ENCODE assay signal across 9 cellular contexts in genomic region chr1:161021959-161022332, GRCh38. TPM values are rescaled to one million over a fixed set of nuclear protein-coding genes. Genes with fewer than 3 reads are reported as not detected.
A peak's percentile ranks its signal among the peaks of the same experiment; 100 is the strongest.
DNase-seq lines count a peak whose midpoint lies in the region; ATAC-seq and TF ChIP-seq lines count a peak whose summit lies in the region.
"Had no signal": no experiment of that assay in that cellular context is flagged by ENCODE, and none has a peak within 500 bp of the region (broad histone marks: within the 10 kb centered on the region; RNA-seq: fewer than 3 reads in every experiment).

No MANE protein-coding gene starts in this region.

- no peak for DNase-seq in activated naive CD4-positive, alpha-beta T cell treated with Interleukin-2 at 50 U/mL for 16 hours
- no peak for DNase-seq in activated T-helper 2 cell treated with anti-CD3 and anti-CD28 coated beads, Interferon-gamma antibody, Interleukin-2, Interleukin-4, amounts not matched to agents 10 μg/mL and 5 μg/mL and 100 μg/mL, durations not matched to agents 14 hours and 24 hours and 36 hours (ENCODE audit: low spot score)
- DNase-seq in kidney tubule cell (ENCODE audit: low spot score) (peak; percentile 66), vagina (ENCODE audit: extremely low spot score in 2 of 2) (no peak), superior temporal gyrus (ENCODE audit: extremely low spot score) (no peak), iPS-NIHi7 (ENCODE audit: extremely low spot score) (no peak)

- H3K4me1 ChIP-seq in vagina: peaks cover 21% of the 10 kb centered on the region
- H3K4me1 ChIP-seq: testis had no signal

- no peak overlapping the region for H3K4me3 ChIP-seq in vagina

- H3K27me3 ChIP-seq in vagina: no peaks in the 10 kb centered on the region
- H3K27me3 ChIP-seq: testis had no signal

- TF ChIP-seq POLR2A in vagina (IDR thresholded peaks at IDR 0.05): no peak

- no peaks in the 10 kb centered on the region for H3K9me3 Mint-ChIP-seq in activated naive CD4-positive, alpha-beta T cell treated with anti-CD3 and anti-CD28 coated beads, Interleukin-2, amount 50 U/mL, for 24 hours
- peaks cover 3% of the 10 kb centered on the region for H3K9me3 Mint-ChIP-seq in activated T-helper 2 cell treated with anti-CD3 and anti-CD28 coated beads, Interferon-gamma antibody, Interleukin-2, Interleukin-4, amounts not matched to agents 10 μg/mL and 5 μg/mL and 100 μg/mL, durations not matched to agents 14 hours and 24 hours and 36 hours

- H3K9me3 ChIP-seq in vagina: no peaks in the 10 kb centered on the region
- H3K9me3 ChIP-seq: testis had no signal

- H3K36me3 ChIP-seq in vagina: no peaks in the 10 kb centered on the region

- TF ChIP-seq CTCF in vagina (IDR thresholded peaks at IDR 0.05): no peak

- peak overlapping the region; percentile 86 for H3K4me3 Mint-ChIP-seq in activated naive CD4-positive, alpha-beta T cell treated with anti-CD3 and anti-CD28 coated beads, Interleukin-2, amount 50 U/mL, for 24 hours
- H3K4me3 Mint-ChIP-seq in activated T-helper 2 cell treated with anti-CD3 and anti-CD28 coated beads, Interferon-gamma antibody, Interleukin-2, Interleukin-4, amounts not matched to agents 10 μg/mL and 5 μg/mL and 100 μg/mL, durations not matched to agents 14 hours and 24 hours and 36 hours (ENCODE audit: low read depth): peak overlapping the region; percentile 91

- H3K27ac ChIP-seq in vagina: peak overlapping the region; percentile 89

- peaks cover 61% of the 10 kb centered on the region for H3K4me1 Mint-ChIP-seq in activated naive CD4-positive, alpha-beta T cell treated with anti-CD3 and anti-CD28 coated beads, Interleukin-2, amount 50 U/mL, for 24 hours
- peaks cover 38% of the 10 kb centered on the region for H3K4me1 Mint-ChIP-seq in activated T-helper 2 cell treated with anti-CD3 and anti-CD28 coated beads, Interferon-gamma antibody, Interleukin-2, Interleukin-4, amounts not matched to agents 10 μg/mL and 5 μg/mL and 100 μg/mL, durations not matched to agents 14 hours and 24 hours and 36 hours (ENCODE audit: low read depth)

- no peaks in the 10 kb centered on the region for H3K27me3 Mint-ChIP-seq in activated naive CD4-positive, alpha-beta T cell treated with anti-CD3 and anti-CD28 coated beads, Interleukin-2, amount 50 U/mL, for 24 hours
- H3K27me3 Mint-ChIP-seq in activated T-helper 2 cell treated with anti-CD3 and anti-CD28 coated beads, Interferon-gamma antibody, Interleukin-2, Interleukin-4, amounts not matched to agents 10 μg/mL and 5 μg/mL and 100 μg/mL, durations not matched to agents 14 hours and 24 hours and 36 hours (ENCODE audit: low read depth): no peaks in the 10 kb centered on the region

- no peak overlapping the region for H3K27ac Mint-ChIP-seq in activated naive CD4-positive, alpha-beta T cell treated with anti-CD3 and anti-CD28 coated beads, Interleukin-2, amount 50 U/mL, for 24 hours
- H3K27ac Mint-ChIP-seq in activated T-helper 2 cell treated with anti-CD3 and anti-CD28 coated beads, Interferon-gamma antibody, Interleukin-2, Interleukin-4, amounts not matched to agents 10 μg/mL and 5 μg/mL and 100 μg/mL, durations not matched to agents 14 hours and 24 hours and 36 hours: peak overlapping the region; percentile 83

- intact Hi-C loops in activated T-helper 2 cell treated with anti-CD3 and anti-CD28 coated beads, Interferon-gamma antibody, Interleukin-2, Interleukin-4, amounts not matched to agents 10 μg/mL and 5 μg/mL and 100 μg/mL, durations not matched to agents 14 hours and 24 hours and 36 hours (cut with micrococcal nuclease): loop anchor here (1.0 kb wide), 1 partner anchor 9 kb away; no protein-coding TSS in a partner anchor
- intact Hi-C loops in vagina (cut with DNase I): no loop called here

- no peak for ATAC-seq in HG02981 (IDR thresholded peaks at IDR 0.05; ENCODE audit: unreplicated experiment)

- H3K36me3 Mint-ChIP-seq in activated naive CD4-positive, alpha-beta T cell treated with anti-CD3 and anti-CD28 coated beads, Interleukin-2, amount 50 U/mL, for 24 hours: peaks cover 8% of the 10 kb centered on the region
- H3K36me3 Mint-ChIP-seq in activated T-helper 2 cell treated with anti-CD3 and anti-CD28 coated beads, Interferon-gamma antibody, Interleukin-2, Interleukin-4, amounts not matched to agents 10 μg/mL and 5 μg/mL and 100 μg/mL, durations not matched to agents 14 hours and 24 hours and 36 hours (ENCODE audit: low read depth): peaks cover 3% of the 10 kb centered on the region

RNA-seq across cellular contexts. Expression of gene F11R, which starts 1.0 kb away (rescaled TPM):
- 15.4 and 15.5 TPM in 2 replicates for total RNA-seq in activated T-helper 2 cell treated with anti-CD3 and anti-CD28 coated beads, Interferon-gamma antibody, Interleukin-2, Interleukin-4, amounts not matched to agents 10 μg/mL and 5 μg/mL and 100 μg/mL, durations not matched to agents 14 hours and 24 hours and 36 hours
- 178 TPM for total RNA-seq in vagina

RNA-seq across cellular contexts. Expression of gene TSTD1, which starts 16.8 kb away (rescaled TPM):
- 49.0 and 49.1 TPM in 2 replicates for total RNA-seq in activated T-helper 2 cell treated with anti-CD3 and anti-CD28 coated beads, Interferon-gamma antibody, Interleukin-2, Interleukin-4, amounts not matched to agents 10 μg/mL and 5 μg/mL and 100 μg/mL, durations not matched to agents 14 hours and 24 hours and 36 hours
- total RNA-seq in vagina: 44.7 TPM

RNA-seq across cellular contexts. Expression of gene USF1, which starts 23.8 kb away (rescaled TPM):
- total RNA-seq in activated T-helper 2 cell treated with anti-CD3 and anti-CD28 coated beads, Interferon-gamma antibody, Interleukin-2, Interleukin-4, amounts not matched to agents 10 μg/mL and 5 μg/mL and 100 μg/mL, durations not matched to agents 14 hours and 24 hours and 36 hours: 49.1 and 53.2 TPM in 2 replicates
- total RNA-seq in vagina: 39.0 TPM

RNA-seq across cellular contexts. Expression of gene ARHGAP30, which starts 47.7 kb away (rescaled TPM):
- total RNA-seq in activated T-helper 2 cell treated with anti-CD3 and anti-CD28 coated beads, Interferon-gamma antibody, Interleukin-2, Interleukin-4, amounts not matched to agents 10 μg/mL and 5 μg/mL and 100 μg/mL, durations not matched to agents 14 hours and 24 hours and 36 hours: 161 and 170 TPM in 2 replicates
- 14.5 TPM for total RNA-seq in vagina

Comparison
In these comparisons a context has a peak if more than half of its experiments do, and no peak if none do; other contexts are left out.
1. RNA of gene F11R, which starts 1.0 kb away (total RNA-seq): 178 TPM in vagina (single experiment); 15.4 to 15.5 TPM in activated T-helper 2 cell treated with anti-CD3 and anti-CD28 coated beads, Interferon-gamma antibody, Interleukin-2, Interleukin-4, amounts not matched to agents 10 μg/mL and 5 μg/mL and 100 μg/mL, durations not matched to agents 14 hours and 24 hours and 36 hours; every median in the first group is over 10 times any median in the second.